21 cellular contexts compared by ENCODE assay signal in genomic region chr7:100575206-100575631, GRCh38. TPM values are rescaled to one million over a fixed set of nuclear protein-coding genes. Genes with fewer than 3 reads are reported as not detected.
A peak's percentile ranks its signal among the peaks of the same experiment; 100 is the strongest.
DNase-seq lines count a peak whose midpoint lies in the region; ATAC-seq and TF ChIP-seq lines count a peak whose summit lies in the region.
"Had no signal": no experiment of that assay in that cellular context is flagged by ENCODE, and none has a peak within 500 bp of the region (broad histone marks: within the 10 kb centered on the region; RNA-seq: fewer than 3 reads in every experiment).

No MANE protein-coding gene starts in this region.

- H3K4me1 Mint-ChIP-seq in endothelial cell (ENCODE audit: unreplicated experiment), result peaks cover 4% of the 10 kb centered on the region

- no peak overlapping the region for H3K27ac ChIP-seq in left ventricle myocardium inferior (replicated peaks)
- no peak overlapping the region for H3K27ac ChIP-seq in mesenchymal stem cell (ENCODE audit: low read length, poor library complexity, severe bottlenecking)
- H3K27ac ChIP-seq in upper lobe of right lung, result no peak overlapping the region

- no peak overlapping the region for H2AK5ac ChIP-seq in mesenchymal stem cell (ENCODE audit: low read length, severe bottlenecking)

- H2BK5ac ChIP-seq in mesenchymal stem cell (ENCODE audit: low read depth, low read length, poor library complexity, severe bottlenecking), result no peak overlapping the region

- no peak overlapping the region for H3K4me3 ChIP-seq in left ventricle myocardium inferior
- no peak overlapping the region for H3K4me3 ChIP-seq in mesenchymal stem cell (ENCODE audit: insufficient read depth in 1 of 2, low read depth in 1 of 2, low read length in 2 of 2)
- no peak overlapping the region for H3K4me3 ChIP-seq in upper lobe of right lung
- H3K4me3 ChIP-seq: GM23338 had no signal

- DNase-seq in Right ventricle myocardium superior (peak; percentile 35), left ventricle myocardium inferior (no peak), cerebellar cortex (ENCODE audit: low spot score) (peak; percentile 36), mesenchymal stem cell (no peak), upper lobe of right lung (peak; percentile 59), GM13976 (ENCODE audit: low spot score) (no peak), endothelial cell (ENCODE audit: low spot score) (no peak)
- DNase-seq: C1 segment of cervical spinal cord; DMS153; HFFc6; Kasumi-1; NCI-H1436 treated with DMSO at 0.1 percent for 48 hours; NCI-H2081 treated with DMSO at 0.1 percent for 48 hours; NCI-H2227 treated with DMSO at 0.1 percent for 48 hours; NCI-H69; NK-92 treated with Interleukin-12 subunit alpha and Interleukin-12 subunit beta, amount 100 ng/mL, for 24 hours; PC-3 had no signal

- H3K18ac ChIP-seq in mesenchymal stem cell (ENCODE audit: low read depth in 1 of 2, low read length in 2 of 2), result no peak overlapping the region

- peak overlapping the region in 1 of 2 experiments; percentile 26 for H3K14ac ChIP-seq in mesenchymal stem cell (ENCODE audit: low read length in 2 of 2)

- peak overlapping the region; percentile 2 for H4K91ac ChIP-seq in mesenchymal stem cell (ENCODE audit: low read length)

- H3K27ac Mint-ChIP-seq in endothelial cell (ENCODE audit: unreplicated experiment), result no peak overlapping the region
- H3K27ac Mint-ChIP-seq: GM23338, HFFc6 had no signal

- no peak overlapping the region for H3K23ac ChIP-seq in mesenchymal stem cell (ENCODE audit: low read length in 2 of 2)

- 88% methylated on average over 13 of the region's 14 CpGs for WGBS in mesenchymal stem cell

- no peak for ATAC-seq in Right ventricle myocardium superior (ENCODE audit: poor library complexity)
- no peak for ATAC-seq in upper lobe of right lung
- ATAC-seq in HG02885 (IDR thresholded peaks at IDR 0.05; ENCODE audit: poor library complexity, unreplicated experiment), result no peak
- ATAC-seq: GM23338, PC-3, Right ventricle myocardium inferior had no signal

- H3K36me3 ChIP-seq in left ventricle myocardium inferior (peaks cover 64% of the 10 kb centered on the region), mesenchymal stem cell (ENCODE audit: control insufficient read depth in 1 of 2, insufficient read depth in 2 of 2, low read depth in 1 of 2, low read length in 2 of 2) (peaks cover 46 to 79% of the 10 kb centered on the region in 2 experiments), upper lobe of right lung (peaks cover 62% of the 10 kb centered on the region)

- no peak overlapping the region for H3K4me3 Mint-ChIP-seq in endothelial cell (ENCODE audit: unreplicated experiment)
- H3K4me3 Mint-ChIP-seq: GM23338, HFFc6 had no signal

- TF ChIP-seq CTCF in left ventricle myocardium inferior (IDR thresholded peaks at IDR 0.05; ENCODE audit: borderline replicate concordance), result no peak
- TF ChIP-seq CTCF in upper lobe of right lung (IDR thresholded peaks at IDR 0.05), result no peak
- TF ChIP-seq CTCF in GM13976 (IDR thresholded peaks at IDR 0.05; ENCODE audit: borderline replicate concordance, control extremely low read depth, extremely low read depth, insufficient read depth, missing control alignments), result no peak
- TF ChIP-seq CTCF in endothelial cell (IDR thresholded peaks at IDR 0.05; ENCODE audit: unreplicated experiment), result no peak

- H3K36me3 Mint-ChIP-seq in endothelial cell (ENCODE audit: low read depth, unreplicated experiment), result peaks cover 12% of the 10 kb centered on the region

- H3K4me1 ChIP-seq in left ventricle myocardium inferior (peaks cover 4% of the 10 kb centered on the region), mesenchymal stem cell (ENCODE audit: control insufficient read depth, insufficient read depth, low read depth, low read length) (peaks cover 28% of the 10 kb centered on the region), upper lobe of right lung (peaks cover 7% of the 10 kb centered on the region)

- no peak overlapping the region for H3K9ac ChIP-seq in mesenchymal stem cell (ENCODE audit: low read length)

- H2BK15ac ChIP-seq in mesenchymal stem cell (ENCODE audit: low read depth, poor library complexity, severe bottlenecking), result peak overlapping the region; percentile 15

- no peak overlapping the region for H2BK12ac ChIP-seq in mesenchymal stem cell (ENCODE audit: low read length in 2 of 2)

- H2AFZ ChIP-seq in mesenchymal stem cell (ENCODE audit: low read depth, low read length), result no peak overlapping the region
- H2AFZ ChIP-seq: GM23338 had no signal

- H3K27me3 ChIP-seq in left ventricle myocardium inferior (ENCODE audit: low read depth) (no peaks in the 10 kb centered on the region), mesenchymal stem cell (ENCODE audit: control insufficient read depth in 1 of 2, insufficient read depth in 1 of 2, low read length in 2 of 2) (peaks cover 7 to 15% of the 10 kb centered on the region in 2 experiments), upper lobe of right lung (no peaks in the 10 kb centered on the region)

- H3K79me1 ChIP-seq in mesenchymal stem cell (replicated peaks; ENCODE audit: low read length, poor library complexity, severe bottlenecking), result peaks cover 34% of the 10 kb centered on the region

- intact Hi-C loops in Right ventricle myocardium superior (cut with DNase I) (no loop called here), left ventricle myocardium inferior (cut with micrococcal nuclease) (no loop called here), upper lobe of right lung (cut with DNase I) (no loop called here)

- H3K27me3 Mint-ChIP-seq in endothelial cell (ENCODE audit: unreplicated experiment), result peaks cover 20% of the 10 kb centered on the region

- in situ Hi-C loops in GM13976 (cut with MboI; ENCODE audit: low sequenced_read_pairs, unreplicated experiment), result no loop called here

- H4K8ac ChIP-seq in mesenchymal stem cell (ENCODE audit: low read length), result no peak overlapping the region

- H3K9me3 Mint-ChIP-seq in endothelial cell (ENCODE audit: unreplicated experiment), result no peaks in the 10 kb centered on the region
- H3K9me3 Mint-ChIP-seq: GM23338, HFFc6 had no signal

- H3K4me2 ChIP-seq in mesenchymal stem cell (ENCODE audit: low read length, poor library complexity, severe bottlenecking), result no peak overlapping the region
- H3K4me2 ChIP-seq: GM23338 had no signal

- H3K4ac ChIP-seq in mesenchymal stem cell (ENCODE audit: low read depth in 1 of 2, low read length in 2 of 2), result no peak overlapping the region

- H3K9me3 ChIP-seq in left ventricle myocardium inferior (replicated peaks) (no peaks in the 10 kb centered on the region), mesenchymal stem cell (ENCODE audit: control insufficient read depth, low read length) (no peaks in the 10 kb centered on the region), upper lobe of right lung (no peaks in the 10 kb centered on the region)

- H2BK120ac ChIP-seq in mesenchymal stem cell (ENCODE audit: low read depth, low read length), result no peak overlapping the region

RNA-seq across cellular contexts. Expression of gene SAP25, which starts 1.5 kb away (rescaled TPM):
- total RNA-seq in Right ventricle myocardium superior, result 0.54 TPM
- total RNA-seq in left ventricle myocardium inferior, result 1.1 TPM
- polyA plus RNA-seq in mesenchymal stem cell (2013, experiment 1 of 2), result 1.9 TPM
- 1.4 TPM for polyA plus RNA-seq in mesenchymal stem cell (2013, experiment 2 of 2)
- 6.4 TPM for total RNA-seq in upper lobe of right lung
- 2.6 TPM for total RNA-seq in endothelial cell (ENCODE audit: unreplicated experiment)
- total RNA-seq: G401 had no signal

RNA-seq across cellular contexts. Expression of gene LRCH4, which starts 10.7 kb away (rescaled TPM):
- total RNA-seq in Right ventricle myocardium superior (22.8 TPM), left ventricle myocardium inferior (26.6 TPM), upper lobe of right lung (88.0 TPM), endothelial cell (ENCODE audit: unreplicated experiment) (89.7 TPM)
- polyA plus RNA-seq in mesenchymal stem cell (2013, experiment 1 of 2), result 72.6 TPM
- polyA plus RNA-seq in mesenchymal stem cell (2013, experiment 2 of 2), result 68.0 TPM

RNA-seq across cellular contexts. Expression of gene FBXO24, which starts 10.9 kb away (rescaled TPM):
- total RNA-seq in Right ventricle myocardium superior (0.35 TPM), left ventricle myocardium inferior (0.25 TPM), upper lobe of right lung (1.4 TPM), endothelial cell (ENCODE audit: unreplicated experiment) (1.3 TPM)
- 0.37 TPM for polyA plus RNA-seq in mesenchymal stem cell (2013, experiment 1 of 2)
- 0.33 TPM for polyA plus RNA-seq in mesenchymal stem cell (2013, experiment 2 of 2)

RNA-seq across cellular contexts. Expression of gene PCOLCE, which starts 26.9 kb away (rescaled TPM):
- total RNA-seq in Right ventricle myocardium superior (42.2 TPM), left ventricle myocardium inferior (40.8 TPM), upper lobe of right lung (57.2 TPM), endothelial cell (ENCODE audit: unreplicated experiment) (4.4 TPM)
- 255 TPM for polyA plus RNA-seq in mesenchymal stem cell (2013, experiment 1 of 2)
- polyA plus RNA-seq in mesenchymal stem cell (2013, experiment 2 of 2), result 254 TPM

RNA-seq across cellular contexts. Expression of gene AGFG2, which starts 36.2 kb away (rescaled TPM):
- total RNA-seq in Right ventricle myocardium superior, result 19.8 TPM
- 26.6 TPM for total RNA-seq in left ventricle myocardium inferior
- polyA plus RNA-seq in mesenchymal stem cell (2013, experiment 1 of 2), result 5.6 TPM
- 5.7 TPM for polyA plus RNA-seq in mesenchymal stem cell (2013, experiment 2 of 2)
- 36.0 TPM for total RNA-seq in upper lobe of right lung
- 48.6 TPM for total RNA-seq in endothelial cell (ENCODE audit: unreplicated experiment)

Comparison
In these comparisons a context has a peak if more than half of its experiments do, and no peak if none do; other contexts are left out.
1. DNase-seq: peak in Right ventricle myocardium superior (single experiment), cerebellar cortex (single experiment) and upper lobe of right lung (single experiment); none in left ventricle myocardium inferior (single experiment), mesenchymal stem cell (single experiment), GM13976 (single experiment) and endothelial cell (single experiment).